8 cellular contexts compared by ENCODE assay signal in genomic region chr20:46970937-46971630, GRCh38.
A peak's percentile ranks its signal among the peaks of the same experiment; 100 is the strongest.
DNase-seq lines count a peak whose midpoint lies in the region; ATAC-seq and TF ChIP-seq lines count a peak whose summit lies in the region.

No MANE protein-coding gene starts in this region.

- H3K4me3 ChIP-seq in BE2C (ENCODE audit: low read depth, low read length) (no peak overlapping the region), HEK293 (ENCODE audit: low read depth, low read length) (no peak overlapping the region), tibial nerve (no peak overlapping the region)

- ATAC-seq in HG02798 (IDR thresholded peaks at IDR 0.05; ENCODE audit: poor library complexity, unreplicated experiment) = no peak

- no peak for TF ChIP-seq EP300 in tibial nerve (IDR thresholded peaks at IDR 0.05)

- POLR2A ChIA-PET in HEK293 (lab: Yijun Ruan, JAX) = no interaction called here

- H3K27ac ChIP-seq in HEK293 (ENCODE audit: extremely low read depth, low read depth, low read length) = no peak overlapping the region
- no peak overlapping the region for H3K27ac ChIP-seq in tibial nerve

- H3K9me3 ChIP-seq in BE2C = no peaks in the 10 kb centered on the region
- no peaks in the 10 kb centered on the region for H3K9me3 ChIP-seq in HEK293 (ENCODE audit: control insufficient read depth, insufficient read depth, low read depth, low read length)
- no peaks in the 10 kb centered on the region for H3K9me3 ChIP-seq in tibial nerve

- WGBS in tibial nerve, 2 donors = 26 to 37% methylated on average over 4 of the region's 4 CpGs

- H3K36me3 ChIP-seq in BE2C = no peaks in the 10 kb centered on the region
- no peaks in the 10 kb centered on the region for H3K36me3 ChIP-seq in HEK293 (ENCODE audit: control insufficient read depth in 2 of 2, insufficient read depth in 1 of 2, low read length in 2 of 2)
- H3K36me3 ChIP-seq in tibial nerve = no peaks in the 10 kb centered on the region

- no peaks in the 10 kb centered on the region; the same call in 1 of the 2 replicates for H3K27me3 ChIP-seq in BE2C
- no peaks in the 10 kb centered on the region for H3K27me3 ChIP-seq in tibial nerve

- no peak for TF ChIP-seq CTCF in BE2C (IDR thresholded peaks at IDR 0.05; ENCODE audit: low read depth, low read length)
- no peak for TF ChIP-seq CTCF in HEK293 (tag by site-specific recombination; IDR thresholded peaks at IDR 0.05)
- TF ChIP-seq CTCF in tibial nerve (IDR thresholded peaks at IDR 0.05) = no peak

- no peaks in the 10 kb centered on the region; the same call in 1 of the 2 replicates for H3K4me1 ChIP-seq in BE2C
- H3K4me1 ChIP-seq in HEK293 (ENCODE audit: control insufficient read depth, insufficient read depth, low read length) = no peaks in the 10 kb centered on the region
- no peaks in the 10 kb centered on the region for H3K4me1 ChIP-seq in tibial nerve

- no peak for TF ChIP-seq POLR2A in tibial nerve (IDR thresholded peaks at IDR 0.05)

- CTCF ChIA-PET in HEK293 (lab: Yijun Ruan, JAX) = interaction anchor here (0.7 kb wide), 1 partner anchor 439 kb away, joined by 3 read pairs; no protein-coding TSS in a partner anchor

- DNase-seq in BE2C = peak; percentile 35
- DNase-seq in SK-N-DZ (ENCODE audit: low spot score) = peak; percentile 82
- DNase-seq in hippocampal formation (lab: John Stamatoyannopoulos, UW) = peak; percentile 2 to 29
- DNase-seq in NCI-H2081 treated with DMSO at 0.1 percent for 48 hours (lab: John Stamatoyannopoulos, UW) = no peak
- DNase-seq in GM19240 (ENCODE audit: insufficient read length, low spot score) = no peak
- no peak for DNase-seq in tibial nerve (ENCODE audit: low spot score in 2 of 2)

TF ChIP-seq in HEK293, 187 proteins besides CTCF, POLR2A, EP300 and RAD21 (continues in another document):
- peak; percentile 85 for TF ChIP-seq ZBTB17 (tag by site-specific recombination; IDR thresholded peaks at IDR 0.05)
- peak; percentile 41; the same call in 1 of the 2 replicates for TF ChIP-seq SP3 (tag by site-specific recombination; IDR thresholded peaks at IDR 0.05)
- TF ChIP-seq ZNF24 (tag by site-specific recombination; IDR thresholded peaks at IDR 0.05) = peak; percentile 60; the same call in 1 of the 2 replicates
- peak; percentile 54 for TF ChIP-seq PRDM10 (tag by site-specific recombination; IDR thresholded peaks at IDR 0.05)
- TF ChIP-seq HOXC10 (CRISPR knock-in tag; IDR thresholded peaks at IDR 0.05) = no peak
- no peak for TF ChIP-seq ZNF221 (tag by site-specific recombination; IDR thresholded peaks at IDR 0.05; ENCODE audit: borderline replicate concordance)
- no peak for TF ChIP-seq ZBTB48 (tag by site-specific recombination; IDR thresholded peaks at IDR 0.05)
- TF ChIP-seq ZXDB (tag by site-specific recombination; IDR thresholded peaks at IDR 0.05) = 0 out of 2 replicates have a peak, but pooled peaks have one; percentile 19
- TF ChIP-seq OSR2 (tag by site-specific recombination; IDR thresholded peaks at IDR 0.05) = no peak
- TF ChIP-seq ZSCAN4 (tag by site-specific recombination; IDR thresholded peaks at IDR 0.05) = peak; percentile 89
- no peak for TF ChIP-seq GLI4 (tag by site-specific recombination; IDR thresholded peaks at IDR 0.05)
- no peak for TF ChIP-seq ZNF155 (tag by site-specific recombination; IDR thresholded peaks at IDR 0.05)
- TF ChIP-seq FEZF1 (tag by site-specific recombination; IDR thresholded peaks at IDR 0.05) = 0 out of 2 replicates have a peak, but pooled peaks have one; percentile 34
- TF ChIP-seq SALL2 (tag by site-specific recombination; IDR thresholded peaks at IDR 0.05; ENCODE audit: borderline replicate concordance) = no peak
- 0 out of 2 replicates have a peak, but pooled peaks have one; percentile 24 for TF ChIP-seq ZNF692 (tag by site-specific recombination; IDR thresholded peaks at IDR 0.05)
- TF ChIP-seq ZNF510 (tag by site-specific recombination; IDR thresholded peaks at IDR 0.05; ENCODE audit: insufficient replicate concordance) = no peak
- TF ChIP-seq ZNF350 (tag by site-specific recombination; IDR thresholded peaks at IDR 0.05) = peak; percentile 98
- peak; percentile 27; the same call in 1 of the 2 replicates for TF ChIP-seq ZNF558 (tag by site-specific recombination; IDR thresholded peaks at IDR 0.05)
- TF ChIP-seq ZNF76 (tag by site-specific recombination; IDR thresholded peaks at IDR 0.05; ENCODE audit: borderline replicate concordance, low read depth) = peak; percentile 68; the same call in 1 of the 2 replicates

Comparison
In these comparisons a context has a peak if more than half of its experiments do, and no peak if none do; other contexts are left out.
1. DNase-seq: peak in BE2C (single experiment), SK-N-DZ (single experiment) and hippocampal formation (2 of 2); none in NCI-H2081 treated with DMSO at 0.1 percent for 48 hours (single experiment), GM19240 (single experiment) and tibial nerve (0 of 2).